Comparison of ENCODE assay signal across 8 cellular contexts in genomic region chr10:86413046-86413728, GRCh38. TPM values are rescaled to one million over a fixed set of nuclear protein-coding genes. Genes with fewer than 3 reads are reported as not detected.
DNase-seq lines count a peak whose midpoint lies in the region; ATAC-seq and TF ChIP-seq lines count a peak whose summit lies in the region.

No MANE protein-coding gene starts in this region.

- CTCF ChIA-PET in Caco-2 (lab: Charles Lee) = no interaction called here

- no CpG with 5 or more reads among the region's 6 CpGs for WGBS in H9 (ENCODE audit: extremely low coverage, insufficient read length, low lambda C conversion rate)

- H3K4me2 ChIP-seq in H9 (ENCODE audit: insufficient read depth, insufficient read length, low read length) = no peak overlapping the region

- H3K4ac ChIP-seq in H9 (ENCODE audit: low read depth, low read length) = no peak overlapping the region

- no peak overlapping the region for H3K23ac ChIP-seq in H9 (ENCODE audit: insufficient read length, low read depth, low read length)

- H3K4me3 Mint-ChIP-seq in activated T-cell treated with anti-CD3 and anti-CD28 coated beads, Interleukin-2, amount 50 U/mL, for 72 hours = peak overlapping the region; percentile 74 to 75
- no peak overlapping the region for H3K4me3 Mint-ChIP-seq in Caco-2 (ENCODE audit: unreplicated experiment)
- H3K4me3 Mint-ChIP-seq in H9 = no peak overlapping the region

- no peaks in the 10 kb centered on the region for H3K27me3 Mint-ChIP-seq in activated T-cell treated with anti-CD3 and anti-CD28 coated beads, Interleukin-2, amount 50 U/mL, for 72 hours (ENCODE audit: low read depth)
- H3K27me3 Mint-ChIP-seq in Caco-2 (ENCODE audit: insufficient read depth, unreplicated experiment) (peaks cover 4% of the 10 kb centered on the region), H9 (ENCODE audit: low read depth) (no peaks in the 10 kb centered on the region; the same call in 1 of the 2 replicates)

- H2AK5ac ChIP-seq in H9 (ENCODE audit: insufficient read length, low read length) = no peak overlapping the region

- no peak overlapping the region for H2BK120ac ChIP-seq in H9 (ENCODE audit: low read depth, low read length, poor library complexity, severe bottlenecking)

- H3K27ac ChIP-seq in muscle layer of colon (ENCODE audit: low read depth, low read length) = peak overlapping the region; percentile 39
- H3K27ac ChIP-seq in H9 (ENCODE audit: insufficient read length, low read depth, low read length) = no peak overlapping the region

- DNase-seq in activated T-cell treated with anti-CD3 and anti-CD28 coated beads, Interleukin-2, amount 50 U/mL, for 72 hours = no peak
- DNase-seq in activated T-cell treated with anti-CD3 and anti-CD28 coated beads, Interleukin-2, amount 50 U/mL, for 1 hour = no peak
- DNase-seq in SIG-M5 treated with dmso at 0.1 percent for 504 hours (lab: John Stamatoyannopoulos, UW; ENCODE audit: unreplicated experiment) (peak; percentile 37), Caco-2 (no peak), H9 (no peak), mesenteric fat pad (ENCODE audit: low spot score) (no peak)

- H4K5ac ChIP-seq in H9 (ENCODE audit: insufficient read length, low read depth, low read length) = no peak overlapping the region

- no peak overlapping the region for H3T11ph ChIP-seq in H9 (ENCODE audit: low read length)

- no peaks in the 10 kb centered on the region for H4K20me1 ChIP-seq in H9 (ENCODE audit: control insufficient read depth, insufficient read depth, insufficient read length)

- H3K79me1 ChIP-seq in H9 (ENCODE audit: insufficient read depth, low read depth, low read length, poor library complexity, severe bottlenecking) = no peaks in the 10 kb centered on the region

- H3K18ac ChIP-seq in H9 (ENCODE audit: insufficient read length, low read depth, low read length) = no peak overlapping the region

- H3K9me3 Mint-ChIP-seq in activated T-cell treated with anti-CD3 and anti-CD28 coated beads, Interleukin-2, amount 50 U/mL, for 72 hours = peaks cover 4 to 6% of the 10 kb centered on the region in 2 donors
- peaks cover 9% of the 10 kb centered on the region for H3K9me3 Mint-ChIP-seq in Caco-2 (ENCODE audit: unreplicated experiment)
- peaks cover 0 to 2% of the 10 kb centered on the region in 2 experiments; a peak in 2 of 5 replicates for H3K9me3 Mint-ChIP-seq in H9

- H4K8ac ChIP-seq in H9 (replicated peaks; ENCODE audit: insufficient read length, low read depth, low read length) = no peak overlapping the region

- POLR2A ChIA-PET in Caco-2 (lab: Charles Lee) = no interaction called here

- H2AFZ ChIP-seq in H9 (ENCODE audit: low read length) = no peak overlapping the region

- no peak overlapping the region for H4K91ac ChIP-seq in H9 (ENCODE audit: insufficient read length, low read depth, low read length)

- no peaks in the 10 kb centered on the region for H3K36me3 ChIP-seq in muscle layer of colon (ENCODE audit: insufficient read depth, low read length)
- H3K36me3 ChIP-seq in Caco-2 (ENCODE audit: control insufficient read depth, insufficient read depth, low read length) = no peaks in the 10 kb centered on the region

- no peak for TF ChIP-seq CTCF in Caco-2 (IDR thresholded peaks at IDR 0.05; ENCODE audit: insufficient read depth in 1 of 2, low read depth in 1 of 2, low read length in 1 of 2, severe bottlenecking in 1 of 2, unreplicated experiment in 1 of 2)
- TF ChIP-seq CTCF in H9 (conservative IDR thresholded peaks at IDR 0.05) = no peak

- H2BK5ac ChIP-seq in H9 (ENCODE audit: insufficient read length, low read length) = no peak overlapping the region

- no peaks in the 10 kb centered on the region for H3K79me2 ChIP-seq in H9 (ENCODE audit: insufficient read depth, low read length)

- H3K4me1 ChIP-seq in muscle layer of colon (ENCODE audit: insufficient read depth, low read length) = peaks cover 29% of the 10 kb centered on the region
- H3K4me1 ChIP-seq in Caco-2 = no peaks in the 10 kb centered on the region
- H3K4me1 ChIP-seq in H9 (ENCODE audit: insufficient read depth, low read length) = no peaks in the 10 kb centered on the region

- H2BK20ac ChIP-seq in H9 (ENCODE audit: low read depth, low read length, poor library complexity, severe bottlenecking) = no peak overlapping the region

- H3K27me3 ChIP-seq in muscle layer of colon (ENCODE audit: control insufficient read depth in 1 of 2, insufficient read depth in 2 of 2, low read length in 2 of 2) = no peaks in the 10 kb centered on the region
- no peaks in the 10 kb centered on the region for H3K27me3 ChIP-seq in Caco-2 (replicated peaks; ENCODE audit: control insufficient read depth, insufficient read depth, low read length)
- no peaks in the 10 kb centered on the region for H3K27me3 ChIP-seq in H9 (ENCODE audit: insufficient read depth, low read length)

- H3K56ac ChIP-seq in H9 (ENCODE audit: insufficient read length, low read depth, low read length) = no peak overlapping the region

- H3K9me3 ChIP-seq in muscle layer of colon (ENCODE audit: low read length) = no peaks in the 10 kb centered on the region
- peaks cover 5% of the 10 kb centered on the region for H3K9me3 ChIP-seq in Caco-2
- H3K9me3 ChIP-seq in H9 (ENCODE audit: control insufficient read depth, low read depth, low read length) = no peaks in the 10 kb centered on the region

- H3K14ac ChIP-seq in H9 (ENCODE audit: insufficient read depth, low read length) = no peak overlapping the region

- peaks cover 58% of the 10 kb centered on the region for H3K4me1 Mint-ChIP-seq in activated T-cell treated with anti-CD3 and anti-CD28 coated beads, Interleukin-2, amount 50 U/mL, for 72 hours (ENCODE audit: low read depth)
- peaks cover 7% of the 10 kb centered on the region for H3K4me1 Mint-ChIP-seq in Caco-2 (ENCODE audit: low read depth, unreplicated experiment)
- peaks cover 4 to 7% of the 10 kb centered on the region in 2 experiments for H3K4me1 Mint-ChIP-seq in H9

- H3K36me3 Mint-ChIP-seq in activated T-cell treated with anti-CD3 and anti-CD28 coated beads, Interleukin-2, amount 50 U/mL, for 72 hours (ENCODE audit: insufficient read depth in 2 of 2) = peaks cover 6 to 8% of the 10 kb centered on the region in 2 donors
- no peaks in the 10 kb centered on the region for H3K36me3 Mint-ChIP-seq in Caco-2 (ENCODE audit: insufficient read depth, unreplicated experiment)
- no peaks in the 10 kb centered on the region for H3K36me3 Mint-ChIP-seq in H9 (ENCODE audit: insufficient read depth in 1 of 3, low read depth in 3 of 3)

- H3K4me3 ChIP-seq in muscle layer of colon (ENCODE audit: low read depth in 1 of 2, low read length in 2 of 2) = no peak overlapping the region
- H3K4me3 ChIP-seq in Caco-2 (ENCODE audit: low read depth, low read length) = no peak overlapping the region

- intact Hi-C loops in Caco-2 (cut with micrococcal nuclease; ENCODE audit: unreplicated experiment) = no loop called here

- peak; percentile 67 to 79 for ATAC-seq in activated T-cell treated with anti-CD3 and anti-CD28 coated beads, Interleukin-2, amount 50 U/mL, for 72 hours (replicated peaks in 1 of 2)
- peak; percentile 60 for ATAC-seq in HG02973 (IDR thresholded peaks at IDR 0.05; ENCODE audit: unreplicated experiment)

- no TSS peak for BruUV-seq in Caco-2 (replicated peaks; lab: Mats Ljungman, UMichigan)

- H3K9ac ChIP-seq in muscle layer of colon (ENCODE audit: low read length) (no peak overlapping the region), H9 (ENCODE audit: extremely low read depth, insufficient read length, low read length) (no peak overlapping the region)

- peak overlapping the region; percentile 85 for H3K27ac Mint-ChIP-seq in activated T-cell treated with anti-CD3 and anti-CD28 coated beads, Interleukin-2, amount 50 U/mL, for 72 hours
- H3K27ac Mint-ChIP-seq in Caco-2 (ENCODE audit: unreplicated experiment) (no peak overlapping the region), H9 (no peak overlapping the region)

- no peak overlapping the region for H2BK15ac ChIP-seq in H9 (ENCODE audit: low read depth, low read length)

- H2BK12ac ChIP-seq in H9 (ENCODE audit: insufficient read length, low read depth, low read length) = no peak overlapping the region

- no peaks in the 10 kb centered on the region for H3K23me2 ChIP-seq in H9 (ENCODE audit: insufficient read length, low read depth, low read length, poor library complexity, severe bottlenecking)

RNA-seq across cellular contexts. Expression of gene GRID1, which starts 46.6 kb away (rescaled TPM):
- total RNA-seq in activated T-cell treated with anti-CD3 and anti-CD28 coated beads, Interleukin-2, amount 50 U/mL, for 72 hours = not detected
- total RNA-seq in Caco-2 (2022) (6.9 and 8.0 TPM in 2 replicates), H9 (2021) (0.35 TPM in 1 of 2 replicates, not detected in the other), mesenteric fat pad (2.1 TPM)

Comparison
In these comparisons a context has a peak if more than half of its experiments do, and no peak if none do; other contexts are left out.
1. H3K4me3 Mint-ChIP-seq: peak in activated T-cell treated with anti-CD3 and anti-CD28 coated beads, Interleukin-2, amount 50 U/mL, for 72 hours (2 of 2); none in Caco-2 (single experiment) and H9 (0 of 2).